ENCODE assay signal across 26 cellular contexts in genomic region chr12:2318286-2318685, GRCh38.
DNase-seq lines count a peak whose midpoint lies in the region; ATAC-seq, FAIRE-seq and TF ChIP-seq lines count a peak whose summit lies in the region.
"Had no signal": no experiment of that assay in that cellular context is flagged by ENCODE, and none has a peak within 500 bp of the region (broad histone marks: within the 10 kb centered on the region; RNA-seq: fewer than 3 reads in every experiment).

No MANE protein-coding gene starts in this region.

- H3K4me1 ChIP-seq in RWPE2 (ENCODE audit: insufficient read depth, poor library complexity, severe bottlenecking) (peaks cover 4% of the 10 kb centered on the region), skeletal muscle tissue (ENCODE audit: control insufficient read depth in 3 of 3, insufficient read depth in 3 of 3, low read length in 3 of 3) (peaks cover 10 to 19% (median 18%) of the 10 kb centered on the region in 3 donors)
- no peaks in the 10 kb centered on the region for H3K4me1 ChIP-seq in CD4-positive, alpha-beta memory T cell (ENCODE audit: insufficient read depth, low read length)
- H3K4me1 ChIP-seq: body of pancreas, parathyroid adenoma had no signal

- intact Hi-C loops in CD4-positive, alpha-beta memory T cell (cut with micrococcal nuclease) = no loop called here

- peak; percentile 59 for FAIRE-seq in HTR-8/SVneo (lab: Jason Lieb, UNC)

- no peaks in the 10 kb centered on the region for H3K36me3 Mint-ChIP-seq in CD4-positive, alpha-beta memory T cell

- DNase-seq in HTR-8/SVneo (ENCODE audit: insufficient read length, low spot score) (no peak), RWPE2 (ENCODE audit: low spot score) (peak; percentile 34), fibroblast of the aortic adventitia (ENCODE audit: low read depth) (peak; percentile 27), kidney glomerular epithelial cell (lab: John Stamatoyannopoulos, UW) (no peak), ACHN (no peak)
- no peak for DNase-seq in CD4-positive, alpha-beta memory T cell
- DNase-seq: activated gamma-delta T cell treated with Interleukin-2 at 50 U/mL for 16 hours; activated T-cell treated with anti-CD3 and anti-CD28 coated beads, Interleukin-2, amount 50 U/mL, for 24 hours; body of pancreas; cerebellar nuclear complex; DMS153; dorsolateral prefrontal cortex; HCEC 1CT; Karpas-422; NCI-H2107; NCI-H510A; NK-92 treated with Interleukin-12 subunit alpha and Interleukin-12 subunit beta, amount 100 ng/mL, for 24 hours; stimulated activated CD4-positive, alpha-beta T cell treated with anti-CD3 and anti-CD28 coated beads, Interleukin-2, amount 100 ng/mL, for 24 hours; T-helper 2 cell had no signal

- H3K4me3 Mint-ChIP-seq in CD4-positive, alpha-beta memory T cell = no peak overlapping the region
- H3K4me3 Mint-ChIP-seq: activated T-cell treated with anti-CD3 and anti-CD28 coated beads, Interleukin-2, amount 50 U/mL, for 24 hours; nephron; stimulated activated naive CD8-positive, alpha-beta T cell treated with anti-CD3 and anti-CD28 coated beads, Interleukin-15, Interleukin-2, amounts not matched to agents 100 ng/mL and 50 ng/mL, for 24 hours had no signal

- in situ Hi-C loops in ACHN (cut with HindIII; ENCODE audit: low pct_ligation_motif_present, low pct_unique_long_range_greater_than_20kb, low sequenced_read_pairs) = no loop called here

- POLR2A ChIA-PET in CD4-positive, alpha-beta memory T cell (lab: Charles Lee; ENCODE audit: partially characterized antibody) = no interaction called here

- no peak overlapping the region for H3K4me3 ChIP-seq in RWPE2 (ENCODE audit: severe bottlenecking)
- no peak overlapping the region for H3K4me3 ChIP-seq in fibroblast of the aortic adventitia (ENCODE audit: low read depth, low read length)
- no peak overlapping the region for H3K4me3 ChIP-seq in skeletal muscle tissue (ENCODE audit: low read length in 3 of 3)
- H3K4me3 ChIP-seq in CD4-positive, alpha-beta memory T cell (ENCODE audit: low read length in 2 of 2) = no peak overlapping the region
- H3K4me3 ChIP-seq: BLaER1 treated with 17β-estradiol and CSF1 and Interleukin-3, amounts not matched to agents 10 nM and 100 nM; body of pancreas; dorsolateral prefrontal cortex; gastroesophageal sphincter; hepatocyte had no signal

- CTCF ChIA-PET in CD4-positive, alpha-beta memory T cell (lab: Charles Lee; ENCODE audit: partially characterized antibody) = no interaction called here

- H3K4me1 Mint-ChIP-seq in CD4-positive, alpha-beta memory T cell = no peaks in the 10 kb centered on the region

- H3K27ac Mint-ChIP-seq in CD4-positive, alpha-beta memory T cell = no peak overlapping the region
- H3K27ac Mint-ChIP-seq: activated T-cell treated with anti-CD3 and anti-CD28 coated beads, Interleukin-2, amount 50 U/mL, for 24 hours; stimulated activated naive CD8-positive, alpha-beta T cell treated with anti-CD3 and anti-CD28 coated beads, Interleukin-15, Interleukin-2, amounts not matched to agents 100 ng/mL and 50 ng/mL, for 24 hours had no signal

- H3K27me3 Mint-ChIP-seq in CD4-positive, alpha-beta memory T cell = peaks cover 15 to 19% of the 10 kb centered on the region in 2 donors

- H3K9me3 Mint-ChIP-seq in CD4-positive, alpha-beta memory T cell = peaks cover 0 to 4% (median 2%) of the 10 kb centered on the region in 8 donors
- H3K9me3 Mint-ChIP-seq: activated T-cell treated with anti-CD3 and anti-CD28 coated beads, Interleukin-2, amount 50 U/mL, for 24 hours; nephron; stimulated activated naive CD8-positive, alpha-beta T cell treated with anti-CD3 and anti-CD28 coated beads, Interleukin-15, Interleukin-2, amounts not matched to agents 100 ng/mL and 50 ng/mL, for 24 hours had no signal

- TF ChIP-seq CTCF in RWPE2 (IDR thresholded peaks at IDR 0.05; ENCODE audit: poor library complexity, severe bottlenecking) (no peak), fibroblast of the aortic adventitia (IDR thresholded peaks at IDR 0.05; ENCODE audit: insufficient read depth, low read length) (no peak)

- H3K9ac ChIP-seq in skeletal muscle tissue (ENCODE audit: low read depth in 1 of 3, low read length in 3 of 3) = no peak overlapping the region
- H3K9ac ChIP-seq: BLaER1 treated with 17β-estradiol and CSF1 and Interleukin-3, amounts not matched to agents 10 nM and 100 nM; parathyroid adenoma had no signal

- H3K36me3 ChIP-seq in RWPE2 (ENCODE audit: low read depth) = no peaks in the 10 kb centered on the region
- no peaks in the 10 kb centered on the region for H3K36me3 ChIP-seq in skeletal muscle tissue (ENCODE audit: control insufficient read depth in 3 of 3, insufficient read depth in 3 of 3, low read length in 3 of 3)
- H3K36me3 ChIP-seq in CD4-positive, alpha-beta memory T cell (ENCODE audit: insufficient read depth, low read length) = no peaks in the 10 kb centered on the region
- H3K36me3 ChIP-seq: BLaER1 treated with 17β-estradiol and CSF1 and Interleukin-3, amounts not matched to agents 10 nM and 100 nM; gastroesophageal sphincter had no signal

- ATAC-seq in RWPE2 (ENCODE audit: low read depth) = no peak
- ATAC-seq: body of pancreas, gastroesophageal sphincter had no signal

- H3K27ac ChIP-seq in RWPE2 (ENCODE audit: poor library complexity, severe bottlenecking) (no peak overlapping the region), skeletal muscle tissue (ENCODE audit: low read depth, low read length) (peak overlapping the region; percentile 54)
- no peak overlapping the region for H3K27ac ChIP-seq in CD4-positive, alpha-beta memory T cell (ENCODE audit: low read depth, low read length)
- H3K27ac ChIP-seq: BLaER1 treated with 17β-estradiol and CSF1 and Interleukin-3, amounts not matched to agents 10 nM and 100 nM; body of pancreas; gastroesophageal sphincter; hepatocyte; parathyroid adenoma had no signal

- H3K27me3 ChIP-seq in RWPE2 (ENCODE audit: insufficient read depth, poor library complexity, severe bottlenecking) = no peaks in the 10 kb centered on the region
- H3K27me3 ChIP-seq in skeletal muscle tissue (ENCODE audit: control insufficient read depth in 3 of 3, insufficient read depth in 3 of 3, low read length in 3 of 3) = no peaks in the 10 kb centered on the region
- H3K27me3 ChIP-seq in CD4-positive, alpha-beta memory T cell (ENCODE audit: insufficient read depth, low read length) = no peaks in the 10 kb centered on the region
- H3K27me3 ChIP-seq: BLaER1 treated with 17β-estradiol and CSF1 and Interleukin-3, amounts not matched to agents 10 nM and 100 nM; body of pancreas; gastroesophageal sphincter; hepatocyte had no signal

- H3K9me3 ChIP-seq in RWPE2 (ENCODE audit: severe bottlenecking) (no peaks in the 10 kb centered on the region), skeletal muscle tissue (ENCODE audit: control insufficient read depth in 3 of 3, low read length in 3 of 3) (no peaks in the 10 kb centered on the region)
- H3K9me3 ChIP-seq in CD4-positive, alpha-beta memory T cell (ENCODE audit: control insufficient read depth in 1 of 2, low read length in 2 of 2) = no peaks in the 10 kb centered on the region
- H3K9me3 ChIP-seq: body of pancreas, gastroesophageal sphincter had no signal

Comparison
In these comparisons a context has a peak if more than half of its experiments do, and no peak if none do; other contexts are left out.
1. DNase-seq: peak in RWPE2 (single experiment) and fibroblast of the aortic adventitia (single experiment); none in HTR-8/SVneo (single experiment), kidney glomerular epithelial cell (single experiment), ACHN (single experiment) and CD4-positive, alpha-beta memory T cell (0 of 5).